ENCODE assay signal across 8 cellular contexts in the genomic region with DNA sequence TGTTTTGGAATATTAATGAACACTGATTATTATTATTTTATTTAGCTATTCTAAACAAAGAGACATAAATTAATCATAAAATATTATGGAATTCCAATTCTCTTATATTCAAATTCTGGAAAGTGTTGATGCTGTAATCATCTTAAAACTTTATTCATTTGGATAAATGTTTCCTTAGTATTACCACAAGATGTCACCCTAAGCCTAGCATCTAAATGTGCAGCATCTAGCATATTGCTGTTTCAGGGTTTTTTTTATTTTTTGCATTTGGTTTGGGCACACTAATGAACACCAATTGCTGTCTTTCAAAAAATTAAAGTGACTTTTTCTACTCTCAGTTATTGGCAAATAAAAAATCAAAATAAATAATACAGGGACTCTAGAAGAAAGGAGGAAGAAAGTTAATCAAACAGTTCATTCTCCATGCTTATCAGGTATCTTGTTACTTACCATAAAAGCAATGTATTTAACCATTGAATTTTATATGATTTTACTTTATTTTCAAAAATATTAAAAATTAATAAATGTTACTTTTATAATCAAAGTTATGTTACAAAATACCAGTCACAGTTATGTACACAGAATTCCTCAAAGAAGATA. TPM values are rescaled to one million over a fixed set of nuclear protein-coding genes. Genes with fewer than 3 reads are reported as not detected.
A peak's percentile ranks its signal among the peaks of the same experiment; 100 is the strongest.
DNase-seq lines count a peak whose midpoint lies in the region; ATAC-seq and FAIRE-seq lines count a peak whose summit lies in the region.

No MANE protein-coding gene starts in this region.

- intact Hi-C loops in Right ventricle myocardium superior (cut with DNase I): loop anchor here (10.0 kb wide), 1 partner anchor 229 kb away; no protein-coding TSS in a partner anchor
- intact Hi-C loops in cardiac septum (cut with DNase I): no loop called here

- in situ Hi-C loops in T47D (cut with HindIII; ENCODE audit: low pct_unique_long_range_greater_than_20kb, low sequenced_read_pairs): no loop called here

- ATAC-seq in Right ventricle myocardium superior (ENCODE audit: poor library complexity) (peak; percentile 67), HG02885 (IDR thresholded peaks at IDR 0.05; ENCODE audit: poor library complexity, unreplicated experiment) (peak; percentile 76)

- DNase-seq in Right ventricle myocardium superior (no peak), cardiac septum (ENCODE audit: low spot score) (no peak), NCI-H446 treated with DMSO at 0.1 percent for 48 hours (lab: John Stamatoyannopoulos, UW) (peak; percentile 45), T47D (ENCODE audit: low read depth in 1 of 2, low spot score in 1 of 2) (peak; percentile 23 to 68), kidney tubule cell (ENCODE audit: low spot score) (peak; percentile 60), urothelium cell line (ENCODE audit: low spot score) (peak; percentile 40)
- DNase-seq in activated T-cell treated with anti-CD3 and anti-CD28 coated beads, Interleukin-2, amount 50 U/mL, for 1 hour: no peak

- FAIRE-seq in urothelium cell line (lab: Jason Lieb, UNC): no peak

RNA-seq across cellular contexts. Expression of a gene that starts 31.8 kb away (rescaled TPM):
- 6.1 TPM for total RNA-seq in Right ventricle myocardium superior
- total RNA-seq in cardiac septum: 9.9 TPM

RNA-seq across cellular contexts. Expression of a gene that starts 33.0 kb away (rescaled TPM):
- 61.6 TPM for total RNA-seq in Right ventricle myocardium superior
- 45.2 TPM for total RNA-seq in cardiac septum

RNA-seq across cellular contexts. Expression of a gene that starts 52.4 kb away (rescaled TPM):
- total RNA-seq in Right ventricle myocardium superior: 76.1 TPM
- 44.0 TPM for total RNA-seq in cardiac septum

Comparison
In these comparisons a context has a peak if more than half of its experiments do, and no peak if none do; other contexts are left out.
1. DNase-seq: peak in NCI-H446 treated with DMSO at 0.1 percent for 48 hours (single experiment), T47D (2 of 2), kidney tubule cell (single experiment) and urothelium cell line (single experiment); none in Right ventricle myocardium superior (single experiment), cardiac septum (single experiment) and activated T-cell treated with anti-CD3 and anti-CD28 coated beads, Interleukin-2, amount 50 U/mL, for 1 hour (single experiment).